Comparison of ENCODE assay signal across 8 cellular contexts in the genomic region with DNA sequence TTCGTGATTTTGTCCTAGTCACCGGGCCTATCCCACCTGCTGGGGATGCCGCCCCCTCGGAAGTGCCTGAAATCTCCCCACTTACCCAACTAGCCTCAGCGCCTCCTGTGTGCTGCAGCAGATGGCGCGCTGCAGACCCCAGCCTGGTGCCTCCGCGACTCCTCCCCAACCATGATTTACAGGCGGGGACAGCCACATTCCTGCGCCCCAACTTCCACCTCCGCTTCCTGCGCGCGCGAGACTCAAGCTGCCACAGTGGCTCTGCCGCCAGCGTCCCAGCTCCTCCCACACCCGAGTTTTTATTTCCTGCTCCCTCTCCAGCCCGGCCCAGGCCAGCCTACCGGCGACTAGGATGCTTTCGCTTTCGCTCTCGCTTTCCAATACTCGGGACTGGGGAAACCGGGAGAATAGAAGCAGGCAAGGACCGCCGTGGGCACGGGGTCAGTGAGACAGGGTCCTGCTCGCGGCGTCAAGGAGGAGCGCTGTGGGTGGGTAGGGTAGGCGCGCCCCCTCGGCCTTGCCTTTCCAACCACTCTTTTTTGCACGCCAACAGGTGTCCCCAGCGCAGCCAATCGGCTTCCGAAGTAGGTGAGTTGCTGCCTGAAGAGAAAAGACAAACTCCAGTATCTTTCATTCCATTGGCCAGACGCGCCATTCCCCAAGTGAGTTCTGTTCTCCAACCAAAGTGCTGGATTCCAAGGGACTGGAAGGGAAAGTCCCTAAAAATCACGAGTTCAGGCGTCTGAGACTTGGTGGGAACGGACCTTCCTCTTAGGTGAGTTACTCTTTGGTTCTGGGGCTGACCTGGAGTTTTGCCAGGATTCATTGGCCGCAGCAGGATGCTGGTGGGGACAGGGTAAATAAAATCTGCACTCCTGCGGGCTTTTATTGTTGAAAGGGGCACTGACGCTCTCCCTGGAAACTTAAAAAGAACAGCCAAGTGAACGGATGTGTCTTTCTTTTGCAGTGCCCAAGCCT. TPM values are rescaled to one million over a fixed set of nuclear protein-coding genes. Genes with fewer than 3 reads are reported as not detected.
A peak's percentile ranks its signal among the peaks of the same experiment; 100 is the strongest.
DNase-seq lines count a peak whose midpoint lies in the region; TF ChIP-seq lines count a peak whose summit lies in the region.

A gene with protein sequence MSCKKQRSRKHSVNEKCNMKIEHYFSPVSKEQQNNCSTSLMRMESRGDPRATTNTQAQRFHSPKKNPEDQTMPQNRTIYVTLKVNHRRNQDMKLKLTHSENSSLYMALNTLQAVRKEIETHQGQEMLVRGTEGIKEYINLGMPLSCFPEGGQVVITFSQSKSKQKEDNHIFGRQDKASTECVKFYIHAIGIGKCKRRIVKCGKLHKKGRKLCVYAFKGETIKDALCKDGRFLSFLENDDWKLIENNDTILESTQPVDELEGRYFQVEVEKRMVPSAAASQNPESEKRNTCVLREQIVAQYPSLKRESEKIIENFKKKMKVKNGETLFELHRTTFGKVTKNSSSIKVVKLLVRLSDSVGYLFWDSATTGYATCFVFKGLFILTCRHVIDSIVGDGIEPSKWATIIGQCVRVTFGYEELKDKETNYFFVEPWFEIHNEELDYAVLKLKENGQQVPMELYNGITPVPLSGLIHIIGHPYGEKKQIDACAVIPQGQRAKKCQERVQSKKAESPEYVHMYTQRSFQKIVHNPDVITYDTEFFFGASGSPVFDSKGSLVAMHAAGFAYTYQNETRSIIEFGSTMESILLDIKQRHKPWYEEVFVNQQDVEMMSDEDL (plus strand): TSS at position 327 of the 978 bp plus-strand sequence. CDS start 6,017 bp downstream, outside the sequence.

- peak; percentile 47 for TF ChIP-seq CTCF in SK-N-SH (IDR thresholded peaks at IDR 0.05)

- peak within 1 kb of the TSS; percentile 96 for H2AFZ ChIP-seq in GM23248
- H2AFZ ChIP-seq in SK-N-SH (ENCODE audit: low read depth): peak within 1 kb of the TSS; percentile 98

- peaks cover 50% of the 10 kb centered on the region for H3K79me2 ChIP-seq in GM23248 (ENCODE audit: insufficient read depth)
- no peaks in the 10 kb centered on the region; the same call in 1 of the 2 replicates for H3K79me2 ChIP-seq in SK-N-SH (ENCODE audit: insufficient read depth)

- TF ChIP-seq EP300 in SK-N-SH (IDR thresholded peaks at IDR 0.05; ENCODE audit: borderline replicate concordance in 1 of 2, low read depth in 1 of 2, low read length in 1 of 2): no peak

- H3K9me3 ChIP-seq in GM23248 (ENCODE audit: low read depth) (no peaks in the 10 kb centered on the region), SK-N-SH (no peaks in the 10 kb centered on the region)

- H3K9ac ChIP-seq in GM23248: peak within 1 kb of the TSS; percentile 93
- H3K9ac ChIP-seq in SK-N-SH: peak within 1 kb of the TSS; percentile 68

- 1% methylated on average over 50 of the region's 50 CpGs for WGBS in GM23248 (ENCODE audit: low coverage in 1 of 2, low lambda C conversion rate in 2 of 2, missing lambda C conversion rate in 2 of 2), 2 experiments
- 7% methylated on average over 35 of the region's 50 CpGs for WGBS in SK-N-SH (ENCODE audit: low lambda C conversion rate)

- H3K27ac ChIP-seq in GM23248: peak within 1 kb of the TSS; percentile 90
- peak within 1 kb of the TSS; percentile 71 to 79 for H3K27ac ChIP-seq in SK-N-SH (ENCODE audit: low read depth in 2 of 2, low read length in 1 of 2)

- POLR2A ChIA-PET in SK-N-SH (lab: Yijun Ruan, JAX): interaction anchor here (1.3 kb wide), 1 partner anchor 15 kb away, joined by 7 read pairs; no protein-coding TSS in a partner anchor

- DNase-seq in ELF-1 (ENCODE audit: low read depth, low spot score): peak; percentile 73
- peak; percentile 95 for DNase-seq in GM23248
- DNase-seq in LHCN-M2 (ENCODE audit: low read depth): peak; percentile 87
- peak; percentile 84 for DNase-seq in SK-N-SH
- peak; percentile 75 for DNase-seq in activated naive CD4-positive, alpha-beta T cell treated with anti-CD3 and anti-CD28 coated beads, Interleukin-2, amount 50 U/mL, for 16 hours
- DNase-seq in glomerular endothelial cell (ENCODE audit: extremely low read depth, low read depth, low spot score): peak; percentile 62
- peak in 52 of 56 donors; percentile 15 to 80 (median 60) for DNase-seq in nucleus accumbens (lab: John Stamatoyannopoulos, UW)
- peak; percentile 73 for DNase-seq in superior temporal gyrus (ENCODE audit: extremely low spot score)

- peaks cover 20% of the 10 kb centered on the region for H3K4me1 ChIP-seq in GM23248 (ENCODE audit: insufficient read depth)
- peaks cover 2 to 4% of the 10 kb centered on the region in 2 experiments; a peak in 2 of 4 replicates for H3K4me1 ChIP-seq in SK-N-SH (ENCODE audit: control insufficient read depth in 1 of 2, insufficient read depth in 2 of 2, low read depth in 1 of 2, low read length in 1 of 2)

- in situ Hi-C loops in GM23248 (cut with MboI): no loop called here

- H3K4me3 ChIP-seq in GM23248: peak within 1 kb of the TSS; percentile 99
- peak within 1 kb of the TSS; percentile 82 to 95 for H3K4me3 ChIP-seq in SK-N-SH (ENCODE audit: low read depth in 2 of 2, low read length in 1 of 2)

- no peak for TF ChIP-seq RAD21 in SK-N-SH (IDR thresholded peaks at IDR 0.05; ENCODE audit: low read length)

- H3K27me3 ChIP-seq in GM23248 (replicated peaks; ENCODE audit: insufficient read depth) (no peaks in the 10 kb centered on the region), SK-N-SH (ENCODE audit: insufficient read depth) (no peaks in the 10 kb centered on the region)

- CTCF ChIA-PET in SK-N-SH (lab: Yijun Ruan, JAX): interaction anchor here (1.6 to 5.9 kb wide), 5 partner anchors 15 to 66 kb away, joined by 5 to 62 read pairs (median 6); a partner anchor contains a TSS

- H3K4me2 ChIP-seq in GM23248 (ENCODE audit: unreplicated experiment) (peak within 1 kb of the TSS; percentile 99), SK-N-SH (peak within 1 kb of the TSS; percentile 71)

- no peaks in the 10 kb centered on the region for H4K20me1 ChIP-seq in GM23248 (ENCODE audit: insufficient read depth)
- no peaks in the 10 kb centered on the region for H4K20me1 ChIP-seq in SK-N-SH (ENCODE audit: insufficient read depth)

- no peaks in the 10 kb centered on the region for H3K9me2 ChIP-seq in GM23248 (ENCODE audit: insufficient read depth)
- no peaks in the 10 kb centered on the region for H3K9me2 ChIP-seq in SK-N-SH

- H3K36me3 ChIP-seq in GM23248 (ENCODE audit: low read depth) (no peaks in the 10 kb centered on the region), SK-N-SH (replicated peaks in 1 of 2; ENCODE audit: control insufficient read depth in 1 of 2, insufficient read depth in 2 of 2, low read length in 1 of 2) (peaks cover 0 to 4% of the 10 kb centered on the region in 2 experiments)

- peaks cover 46% of the 10 kb centered on the region for H3F3A ChIP-seq in GM23248 (ENCODE audit: insufficient read depth)
- peaks cover 20% of the 10 kb centered on the region for H3F3A ChIP-seq in SK-N-SH (replicated peaks; ENCODE audit: insufficient read depth)

TF ChIP-seq in SK-N-SH, 30 proteins besides CTCF, POLR2A, EP300 and RAD21 (continues in another document):
- TF ChIP-seq JUND (IDR thresholded peaks at IDR 0.05) (no peak), GABPA (IDR thresholded peaks at IDR 0.05; ENCODE audit: low read depth) (peak; percentile 68), MEF2A (IDR thresholded peaks at IDR 0.05; ENCODE audit: borderline replicate concordance, low read depth) (no peak), NFIC (IDR thresholded peaks at IDR 0.05; ENCODE audit: borderline replicate concordance) (no peak), CHD2 (IDR thresholded peaks at IDR 0.05; ENCODE audit: low read length, partially characterized antibody) (peak; percentile 87), RXRA (IDR thresholded peaks at IDR 0.05; ENCODE audit: borderline replicate concordance, low read depth) (no peak), POLR2AphosphoS5 (IDR thresholded peaks at IDR 0.05; ENCODE audit: low read depth, low read length) (peak; percentile 14; the same call in 1 of the 2 replicates), TAF1 (IDR thresholded peaks at IDR 0.05; ENCODE audit: borderline replicate concordance, low read depth, low read length) (peak; percentile 26; the same call in 1 of the 2 replicates), TEAD4 (IDR thresholded peaks at IDR 0.05; ENCODE audit: borderline replicate concordance, insufficient read depth) (no peak), RCOR1 (IDR thresholded peaks at IDR 0.05; ENCODE audit: low read length) (no peak), ELF1 (IDR thresholded peaks at IDR 0.05) (peak; percentile 67)
- TF ChIP-seq, protein P1, sequence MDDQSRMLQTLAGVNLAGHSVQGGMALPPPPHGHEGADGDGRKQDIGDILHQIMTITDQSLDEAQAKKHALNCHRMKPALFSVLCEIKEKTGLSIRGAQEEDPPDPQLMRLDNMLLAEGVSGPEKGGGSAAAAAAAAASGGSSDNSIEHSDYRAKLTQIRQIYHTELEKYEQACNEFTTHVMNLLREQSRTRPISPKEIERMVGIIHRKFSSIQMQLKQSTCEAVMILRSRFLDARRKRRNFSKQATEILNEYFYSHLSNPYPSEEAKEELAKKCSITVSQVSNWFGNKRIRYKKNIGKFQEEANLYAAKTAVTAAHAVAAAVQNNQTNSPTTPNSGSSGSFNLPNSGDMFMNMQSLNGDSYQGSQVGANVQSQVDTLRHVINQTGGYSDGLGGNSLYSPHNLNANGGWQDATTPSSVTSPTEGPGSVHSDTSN (IDR thresholded peaks at IDR 0.05): peak; percentile 51; the same call in 1 of the 2 replicates
- TF ChIP-seq, protein P2, sequence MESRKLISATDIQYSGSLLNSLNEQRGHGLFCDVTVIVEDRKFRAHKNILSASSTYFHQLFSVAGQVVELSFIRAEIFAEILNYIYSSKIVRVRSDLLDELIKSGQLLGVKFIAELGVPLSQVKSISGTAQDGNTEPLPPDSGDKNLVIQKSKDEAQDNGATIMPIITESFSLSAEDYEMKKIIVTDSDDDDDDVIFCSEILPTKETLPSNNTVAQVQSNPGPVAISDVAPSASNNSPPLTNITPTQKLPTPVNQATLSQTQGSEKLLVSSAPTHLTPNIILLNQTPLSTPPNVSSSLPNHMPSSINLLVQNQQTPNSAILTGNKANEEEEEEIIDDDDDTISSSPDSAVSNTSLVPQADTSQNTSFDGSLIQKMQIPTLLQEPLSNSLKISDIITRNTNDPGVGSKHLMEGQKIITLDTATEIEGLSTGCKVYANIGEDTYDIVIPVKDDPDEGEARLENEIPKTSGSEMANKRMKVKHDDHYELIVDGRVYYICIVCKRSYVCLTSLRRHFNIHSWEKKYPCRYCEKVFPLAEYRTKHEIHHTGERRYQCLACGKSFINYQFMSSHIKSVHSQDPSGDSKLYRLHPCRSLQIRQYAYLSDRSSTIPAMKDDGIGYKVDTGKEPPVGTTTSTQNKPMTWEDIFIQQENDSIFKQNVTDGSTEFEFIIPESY (IDR thresholded peaks at IDR 0.05; ENCODE audit: borderline replicate concordance, low read depth): no peak; the same call in 1 of the 2 replicates

RNA-seq across cellular contexts. Expression of the gene that starts here (rescaled TPM):
- 32.3 and 55.3 TPM in 2 replicates for total RNA-seq in GM23248 (2014; rRNA removed; shearing (Covaris generic))
- polyA plus RNA-seq in GM23248 (2016; fragmentation: Nextera tagmentation; extraction: Ambion mirVana) (27.7 and 31.6 TPM in 2 replicates), SK-N-SH (2012; rRNA removed) (5.9 and 8.7 TPM in 2 replicates)
- total RNA-seq in LHCN-M2 (2014; rRNA removed) (80.3 and 80.8 TPM in 2 replicates), glomerular endothelial cell (23.3 and 41.9 TPM in 2 replicates)
- polyA plus RNA-seq in LHCN-M2 (2012): 12.4 TPM
- 5.3 and 5.4 TPM in 2 replicates for polyA plus RNA-seq in SK-N-SH (2012; cell fraction: cytosol; rRNA removed)
- polyA plus RNA-seq in SK-N-SH (2012; cell fraction: nucleus; rRNA removed): 20.5 and 35.0 TPM in 2 replicates

Comparison
In these comparisons a context has a peak if more than half of its experiments do, and no peak if none do; other contexts are left out.
1. Peak in every context shown above with its lines: DNase-seq, H3K4me3 ChIP-seq and H3K27ac ChIP-seq.